Comparison of ENCODE assay signal across 11 cellular contexts in genomic region chr6:30875244-30876038, GRCh38. TPM values are rescaled to one million over a fixed set of nuclear protein-coding genes. Genes with fewer than 3 reads are reported as not detected.
DNase-seq lines count a peak whose midpoint lies in the region; TF ChIP-seq lines count a peak whose summit lies in the region.
"Had no signal": no experiment of that assay in that cellular context is flagged by ENCODE, and none has a peak within 500 bp of the region (broad histone marks: within the 10 kb centered on the region; RNA-seq: fewer than 3 reads in every experiment).

No MANE protein-coding gene starts in this region.

- 56 to 63% methylated on average over 18 of the region's 18 CpGs for WGBS in lower leg skin, 2 donors

- no peak overlapping the region for H3K4me3 ChIP-seq in ACC112 (ENCODE audit: low read depth, low read length)
- H3K4me3 ChIP-seq in lower leg skin (ENCODE audit: low read depth, poor library complexity, severe bottlenecking), result no peak overlapping the region

- peak overlapping the region; percentile 72 for H3K27ac ChIP-seq in ACC112 (ENCODE audit: low read depth, low read length)

- peak overlapping the region; percentile 48 for H3K27ac Mint-ChIP-seq in activated naive CD8-positive, alpha-beta T cell treated with anti-CD3 and anti-CD28 coated beads for 36 hours
- no peak overlapping the region for H3K27ac Mint-ChIP-seq in HFFc6

- H3K27me3 ChIP-seq in ACC112 (ENCODE audit: insufficient read depth, low read length), result no peaks in the 10 kb centered on the region

- H3K36me3 ChIP-seq in ACC112 (ENCODE audit: insufficient read depth, low read length), result no peaks in the 10 kb centered on the region

- no peak overlapping the region for H2AFZ ChIP-seq in ACC112 (ENCODE audit: low read length, unreplicated experiment)

- TF ChIP-seq CTCF in lower leg skin (IDR thresholded peaks at IDR 0.05), result no peak
- TF ChIP-seq CTCF in HFFc6 (IDR thresholded peaks at IDR 0.05), result no peak

- H3K27me3 Mint-ChIP-seq in activated naive CD8-positive, alpha-beta T cell treated with anti-CD3 and anti-CD28 coated beads for 36 hours, result no peaks in the 10 kb centered on the region
- no peaks in the 10 kb centered on the region; the same call in none of the 2 replicates for H3K27me3 Mint-ChIP-seq in HFFc6 (ENCODE audit: insufficient read depth)

- peaks cover 24% of the 10 kb centered on the region for H3K4me1 ChIP-seq in ACC112 (ENCODE audit: control insufficient read depth, insufficient read depth, low read length, unreplicated experiment)

- H3K4me3 Mint-ChIP-seq in activated naive CD8-positive, alpha-beta T cell treated with anti-CD3 and anti-CD28 coated beads for 36 hours, result no peak overlapping the region
- no peak overlapping the region for H3K4me3 Mint-ChIP-seq in HFFc6

- H3K79me2 ChIP-seq in ACC112 (ENCODE audit: control insufficient read depth, insufficient read depth, low read length, unreplicated experiment), result no peaks in the 10 kb centered on the region

- peaks cover 31% of the 10 kb centered on the region for H3K36me3 Mint-ChIP-seq in activated naive CD8-positive, alpha-beta T cell treated with anti-CD3 and anti-CD28 coated beads for 36 hours
- H3K36me3 Mint-ChIP-seq in HFFc6 (ENCODE audit: low read depth), result peaks cover 22% of the 10 kb centered on the region

- H3K9me3 Mint-ChIP-seq in activated naive CD8-positive, alpha-beta T cell treated with anti-CD3 and anti-CD28 coated beads for 36 hours, result peaks cover 24% of the 10 kb centered on the region
- H3K9me3 Mint-ChIP-seq in HFFc6, result peaks cover 32% of the 10 kb centered on the region

- no peak for TF ChIP-seq POLR2A in lower leg skin (IDR thresholded peaks at IDR 0.05)

- H3K4me1 Mint-ChIP-seq in activated naive CD8-positive, alpha-beta T cell treated with anti-CD3 and anti-CD28 coated beads for 36 hours, result peaks cover 55% of the 10 kb centered on the region
- H3K4me1 Mint-ChIP-seq in HFFc6 (ENCODE audit: low read depth), result peaks cover 13% of the 10 kb centered on the region

- DNase-seq in NCI-H1930 (lab: John Stamatoyannopoulos, UW), result peak; percentile 43 to 51
- DNase-seq in activated naive CD8-positive, alpha-beta T cell treated with anti-CD3 and anti-CD28 coated beads for 36 hours, result no peak
- DNase-seq in lower leg skin (ENCODE audit: low spot score in 2 of 2), result peak; percentile 49 to 85
- DNase-seq in NCI-H1436 treated with DMSO at 0.1 percent for 48 hours (lab: John Stamatoyannopoulos, UW), result no peak
- DNase-seq in NOMO-1 treated with dmso at 0.1 percent for 144 hours (lab: John Stamatoyannopoulos, UW; ENCODE audit: unreplicated experiment), result no peak
- DNase-seq in HFFc6, result no peak
- DNase-seq in A172 (ENCODE audit: low spot score), result no peak
- DNase-seq: NCI-H345 had no signal

- intact Hi-C loops in lower leg skin (cut with DNase I; ENCODE audit: low total_unique reads), result loop anchor here (5.0 to 10.0 kb wide), 2 partner anchors 48 to 131 kb away; partner anchors contain the start of genes FLOT1 and IER3

RNA-seq across cellular contexts. Expression of gene DDR1, which starts 8.9 kb away (rescaled TPM):
- 10 to 100 TPM; 12.0 to 13.7 TPM for total RNA-seq in activated naive CD8-positive, alpha-beta T cell treated with anti-CD3 and anti-CD28 coated beads for 36 hours
- 100 to 1,000 TPM; 140 to 221 (median 194) TPM for total RNA-seq in lower leg skin
- total RNA-seq in HFFc6 (2021; fragmentation: NEBNext Ultra II Directional; extraction: Animal tissue kit (Norgen Biotek cat#: 25700)), result 10 to 100 TPM; 28.0 to 42.5 (median 31.6) TPM
- total RNA-seq in A172 (2014; rRNA removed; shearing (Covaris generic)), result 39.0 and 50.9 TPM in 2 replicates

RNA-seq across cellular contexts. Expression of gene GTF2H4, which starts 32.6 kb away (rescaled TPM):
- 10 to 100 TPM; 44.5 to 46.4 TPM for total RNA-seq in activated naive CD8-positive, alpha-beta T cell treated with anti-CD3 and anti-CD28 coated beads for 36 hours
- 10 to 100 TPM in 2 of 4 donors, 1 to 10 TPM in 2; 6.1 to 11.2 (median 9.4) TPM for total RNA-seq in lower leg skin
- total RNA-seq in HFFc6 (2021; fragmentation: NEBNext Ultra II Directional; extraction: Animal tissue kit (Norgen Biotek cat#: 25700)), result 10 to 100 TPM; 23.9 to 27.1 (median 26.5) TPM
- total RNA-seq in A172 (2014; rRNA removed; shearing (Covaris generic)), result 8.9 and 24.9 TPM in 2 replicates

RNA-seq across cellular contexts. Expression of gene VARS2, which starts 38.6 kb away (rescaled TPM):
- 10 to 100 TPM; 79.5 to 80.9 TPM for total RNA-seq in activated naive CD8-positive, alpha-beta T cell treated with anti-CD3 and anti-CD28 coated beads for 36 hours
- total RNA-seq in lower leg skin, result 10 to 100 TPM; 13.0 to 25.2 (median 18.1) TPM
- 10 to 100 TPM; 15.3 to 18.4 (median 16.9) TPM for total RNA-seq in HFFc6 (2021; fragmentation: NEBNext Ultra II Directional; extraction: Animal tissue kit (Norgen Biotek cat#: 25700))
- total RNA-seq in A172 (2014; rRNA removed; shearing (Covaris generic)), result 25.2 and 28.2 TPM in 2 replicates

RNA-seq across cellular contexts. Expression of gene SFTA2, which starts 56.5 kb away (rescaled TPM):
- total RNA-seq in activated naive CD8-positive, alpha-beta T cell treated with anti-CD3 and anti-CD28 coated beads for 36 hours, result not detected
- total RNA-seq in lower leg skin, result under 1 TPM in 1 of 4 donors, not detected in 3; 0.36 TPM
- not detected for total RNA-seq in HFFc6 (2021; fragmentation: NEBNext Ultra II Directional; extraction: Animal tissue kit (Norgen Biotek cat#: 25700))
- not detected in 2 replicates for total RNA-seq in A172 (2014; rRNA removed; shearing (Covaris generic))
- total RNA-seq: renal cortical epithelial cell; T-helper 2 cell treated with Interferon-gamma antibody and Interleukin-4, amounts not matched to agents 100 ng/mL and 5 ng/mL, for 36 hours had no signal

Comparison
In these comparisons a context has a peak if more than half of its experiments do, and no peak if none do; other contexts are left out.
1. DNase-seq: peak in NCI-H1930 (2 of 2) and lower leg skin (2 of 2); none in activated naive CD8-positive, alpha-beta T cell treated with anti-CD3 and anti-CD28 coated beads for 36 hours (single experiment), NCI-H1436 treated with DMSO at 0.1 percent for 48 hours (single experiment), NOMO-1 treated with dmso at 0.1 percent for 144 hours (single experiment), HFFc6 (single experiment) and A172 (single experiment).